29 cellular contexts compared by ENCODE assay signal in the genomic region with DNA sequence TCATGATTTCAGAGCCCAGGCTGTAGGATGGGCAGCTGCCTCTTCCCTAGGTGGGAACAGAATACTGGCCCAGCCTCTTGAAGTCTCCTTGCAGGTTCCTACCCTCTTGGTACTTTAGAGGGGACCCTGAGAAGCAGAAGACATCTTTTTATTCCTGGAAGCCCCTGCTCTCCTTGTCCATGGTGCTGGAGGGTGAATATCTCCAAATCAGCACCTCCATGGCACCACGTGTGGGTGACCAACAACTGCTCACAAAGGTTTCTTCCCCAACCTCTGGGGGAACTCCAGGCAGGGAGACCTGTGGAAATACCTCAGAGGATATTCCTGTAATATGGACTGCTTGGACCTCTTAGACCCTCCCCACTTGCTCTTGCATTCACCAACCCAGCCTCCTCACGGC. TPM values are rescaled to one million over a fixed set of nuclear protein-coding genes. Genes with fewer than 3 reads are reported as not detected.
"Had no signal": no experiment of that assay in that cellular context is flagged by ENCODE, and none has a peak within 500 bp of the region (broad histone marks: within the 10 kb centered on the region; RNA-seq: fewer than 3 reads in every experiment).

No MANE protein-coding gene starts in this region.

- H3K27me3 ChIP-seq: brain microvascular endothelial cell had no signal

- H3K27ac ChIP-seq: brain microvascular endothelial cell, coronary artery, dorsolateral prefrontal cortex, WERI-Rb-1 had no signal

- DNase-seq: activated B cell treated with CpG ODN at 0.5 μM for 24 hours; activated CD4-positive, alpha-beta memory T cell treated with anti-CD3 and anti-CD28 coated beads, Interleukin-2, amount 10 ng/mL, durations not matched to agents 7 days and 5 days; activated CD4-positive, alpha-beta T cell treated with anti-CD3 and anti-CD28 coated beads, Interleukin-2, amount 10 ng/mL, durations not matched to agents 7 days and 5 days; activated CD4-positive, alpha-beta T cell treated with anti-CD3 and anti-CD28 coated beads, Interleukin-2, amount 50 U/mL, for 4 hours; activated CD8-positive, alpha-beta memory T cell treated with anti-CD3 and anti-CD28 coated beads, Interleukin-2, amount 50 U/mL, for 48 hours; activated effector memory CD4-positive, alpha-beta T cell treated with Interleukin-2 at 50 U/mL for 16 hours; activated gamma-delta T cell treated with Interleukin-2 at 50 U/mL for 16 hours; activated naive CD4-positive, alpha-beta T cell treated with anti-CD3 and anti-CD28 coated beads, Interleukin-2, amount 50 U/mL, for 16 hours; activated naive CD4-positive, alpha-beta T cell treated with Interleukin-2 at 50 U/mL for 16 hours; activated T-cell treated with anti-CD3 and anti-CD28 coated beads for 4 hours; activated T-cell treated with anti-CD3 and anti-CD28 coated beads, Interleukin-2, amount 50 U/mL, for 24 hours; activated T-cell treated with anti-CD3 and anti-CD28 coated beads, Interleukin-2, amount 50 U/mL, for 72 hours; amniotic stem cell; brain microvascular endothelial cell; dorsolateral prefrontal cortex; effector memory CD4-positive, alpha-beta T cell; endodermal cell; foreskin fibroblast; head of caudate nucleus; T-helper 17 cell; T1000; WERI-Rb-1 had no signal

- H3K4me3 Mint-ChIP-seq: activated B cell treated with CpG ODN at 0.5 μM for 24 hours; activated CD4-positive, alpha-beta memory T cell treated with anti-CD3 and anti-CD28 coated beads, Interleukin-2, amount 10 ng/mL, durations not matched to agents 7 days and 5 days; activated CD4-positive, alpha-beta T cell treated with anti-CD3 and anti-CD28 coated beads, Interleukin-2, amount 10 ng/mL, durations not matched to agents 7 days and 5 days; activated naive CD8-positive, alpha-beta T cell; activated T-cell treated with anti-CD3 and anti-CD28 coated beads, Interleukin-2, amount 50 U/mL, for 24 hours; activated T-cell treated with anti-CD3 and anti-CD28 coated beads, Interleukin-2, amount 50 U/mL, for 72 hours; central memory CD8-positive, alpha-beta T cell; dendritic cell treated with granulocyte-macrophage colony-stimulating factor and Interleukin-4, amounts not matched to agents 40 ng/mL and 50 ng/mL, for 4 days; endodermal cell; T-helper 17 cell; T-helper 2 cell treated with Interferon-gamma antibody and Interleukin-4, amounts not matched to agents 5 μg/mL and 100 μg/mL, for 36 hours had no signal

- H3K36me3 ChIP-seq: brain microvascular endothelial cell, WERI-Rb-1 had no signal

- H3K9me3 Mint-ChIP-seq: activated CD4-positive, alpha-beta memory T cell treated with anti-CD3 and anti-CD28 coated beads, Interleukin-2, amount 10 ng/mL, durations not matched to agents 7 days and 5 days; activated CD4-positive, alpha-beta T cell treated with anti-CD3 and anti-CD28 coated beads, Interleukin-2, amount 10 ng/mL, durations not matched to agents 7 days and 5 days; activated T-cell treated with anti-CD3 and anti-CD28 coated beads, Interleukin-2, amount 50 U/mL, for 24 hours; activated T-cell treated with anti-CD3 and anti-CD28 coated beads, Interleukin-2, amount 50 U/mL, for 72 hours; central memory CD8-positive, alpha-beta T cell; dendritic cell treated with granulocyte-macrophage colony-stimulating factor and Interleukin-4, amounts not matched to agents 40 ng/mL and 50 ng/mL, for 4 days; endodermal cell; T-helper 2 cell treated with Interferon-gamma antibody and Interleukin-4, amounts not matched to agents 5 μg/mL and 100 μg/mL, for 36 hours had no signal

- H3K27ac Mint-ChIP-seq: activated B cell treated with CpG ODN at 0.5 μM for 24 hours; activated CD4-positive, alpha-beta memory T cell treated with anti-CD3 and anti-CD28 coated beads, Interleukin-2, amount 10 ng/mL, durations not matched to agents 7 days and 5 days; activated CD4-positive, alpha-beta T cell treated with anti-CD3 and anti-CD28 coated beads, Interleukin-2, amount 10 ng/mL, durations not matched to agents 7 days and 5 days; activated naive CD8-positive, alpha-beta T cell; activated T-cell treated with anti-CD3 and anti-CD28 coated beads, Interleukin-2, amount 50 U/mL, for 24 hours; activated T-cell treated with anti-CD3 and anti-CD28 coated beads, Interleukin-2, amount 50 U/mL, for 72 hours; dendritic cell treated with granulocyte-macrophage colony-stimulating factor and Interleukin-4, amounts not matched to agents 40 ng/mL and 50 ng/mL, for 4 days; endodermal cell; T-helper 17 cell; T-helper 2 cell treated with Interferon-gamma antibody and Interleukin-4, amounts not matched to agents 5 μg/mL and 100 μg/mL, for 36 hours had no signal

- ATAC-seq: activated CD4-positive, CD25-positive, alpha-beta regulatory T cell treated with anti-CD3 and anti-CD28 coated beads, Interleukin-2, amount 50 U/mL, for 24 hours; activated T-cell treated with anti-CD3 and anti-CD28 coated beads, Interleukin-2, amount 50 U/mL, for 72 hours; esophagus mucosa; T-helper 17 cell had no signal

- H3K4me1 Mint-ChIP-seq: activated B cell treated with CpG ODN at 0.5 μM for 24 hours; activated CD4-positive, alpha-beta memory T cell treated with anti-CD3 and anti-CD28 coated beads, Interleukin-2, amount 10 ng/mL, durations not matched to agents 7 days and 5 days; activated CD4-positive, alpha-beta T cell treated with anti-CD3 and anti-CD28 coated beads, Interleukin-2, amount 10 ng/mL, durations not matched to agents 7 days and 5 days; central memory CD8-positive, alpha-beta T cell; endodermal cell; T-helper 17 cell had no signal

- H3K4me3 ChIP-seq: coronary artery, dorsolateral prefrontal cortex had no signal

- H3K36me3 Mint-ChIP-seq: activated naive CD8-positive, alpha-beta T cell had no signal

- H3K27me3 Mint-ChIP-seq: activated B cell treated with CpG ODN at 0.5 μM for 24 hours; activated CD4-positive, alpha-beta memory T cell treated with anti-CD3 and anti-CD28 coated beads, Interleukin-2, amount 10 ng/mL, durations not matched to agents 7 days and 5 days; activated CD4-positive, alpha-beta T cell treated with anti-CD3 and anti-CD28 coated beads, Interleukin-2, amount 10 ng/mL, durations not matched to agents 7 days and 5 days had no signal

RNA-seq across cellular contexts. Expression of a gene that starts 48.1 kb away (rescaled TPM):
- total RNA-seq: activated B cell treated with CpG ODN at 0.5 μM for 24 hours had no signal
